9 cellular contexts compared by ENCODE assay signal in the genomic region with DNA sequence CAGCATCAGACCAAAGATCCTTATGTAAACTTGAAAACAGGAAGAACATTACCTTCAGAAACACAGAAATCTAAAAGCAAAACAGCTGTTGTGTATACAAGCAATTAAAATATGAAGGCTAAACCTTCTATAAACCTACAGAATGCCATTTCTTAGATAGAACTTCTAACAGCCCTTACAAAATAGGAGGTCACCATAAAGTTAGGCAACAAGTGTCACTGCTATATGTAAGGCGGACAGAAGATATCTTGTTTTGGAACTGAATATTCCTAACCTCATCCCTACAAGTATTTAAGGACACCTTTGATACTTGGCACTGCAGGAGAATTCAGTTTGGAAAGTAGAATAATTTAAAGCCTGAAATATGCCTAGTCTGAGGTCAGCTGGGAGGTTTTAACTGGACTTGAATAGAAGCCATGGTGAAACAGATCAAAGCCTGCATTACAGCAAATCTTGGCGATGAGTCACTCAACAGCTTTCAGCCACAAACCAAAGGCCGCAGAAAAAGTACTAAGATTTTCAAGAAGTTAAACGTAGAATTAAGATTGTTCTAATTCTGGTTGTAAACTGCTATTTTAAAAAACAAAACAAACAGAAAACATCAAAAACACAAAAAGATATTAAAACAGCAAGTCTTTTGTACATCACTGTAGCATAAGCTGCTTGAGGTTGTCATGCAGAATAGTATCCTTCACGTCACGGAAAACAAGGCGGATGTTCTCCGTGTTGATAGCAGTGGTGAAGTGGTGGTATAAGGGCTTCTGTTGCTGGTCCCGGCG. TPM values are rescaled to one million over a fixed set of nuclear protein-coding genes. Genes with fewer than 3 reads are reported as not detected.
DNase-seq lines count a peak whose midpoint lies in the region; ATAC-seq and TF ChIP-seq lines count a peak whose summit lies in the region.
"Had no signal": no experiment of that assay in that cellular context is flagged by ENCODE, and none has a peak within 500 bp of the region (broad histone marks: within the 10 kb centered on the region; RNA-seq: fewer than 3 reads in every experiment).

No MANE protein-coding gene starts in this region.

- 93% methylated on average over 3 of the region's 10 CpGs; no CpG with 5 or more reads in 1 of the 2 experiments for WGBS in IMR-90 (ENCODE audit: extremely low coverage in 2 of 2, insufficient read length in 1 of 2), 2 experiments
- 90% methylated on average over 10 of the region's 10 CpGs for WGBS in thyroid gland, 2 donors

- dilution Hi-C loops in IMR-90 (cut with HindIII; ENCODE audit: low sequenced_read_pairs, unreplicated experiment) = no loop called here

- H3K9me3 ChIP-seq in IMR-90 (ENCODE audit: control insufficient read depth, insufficient read depth, low read length) (no peaks in the 10 kb centered on the region), muscle layer of colon (ENCODE audit: low read length) (no peaks in the 10 kb centered on the region), thyroid gland (no peaks in the 10 kb centered on the region), MM.1S (replicated peaks; ENCODE audit: insufficient read depth, low read length) (no peaks in the 10 kb centered on the region)

- 0 out of 2 replicates have a peak overlapping the region, but pooled peaks have one; percentile 57 for H2AK5ac ChIP-seq in IMR-90 (ENCODE audit: low read depth, low read length)

- peak; percentile 77 for DNase-seq in COLO829 (ENCODE audit: low spot score)
- peak; percentile 93 for DNase-seq in IMR-90
- peak; percentile 94 for DNase-seq in amniotic epithelial cell (ENCODE audit: low read depth)
- no peak for DNase-seq in NCI-H2196 (lab: John Stamatoyannopoulos, UW; ENCODE audit: unreplicated experiment)
- no peak for DNase-seq in thyroid gland
- no peak for DNase-seq in MM.1S
- DNase-seq in SKM-1 (lab: John Stamatoyannopoulos, UW; ENCODE audit: unreplicated experiment) = no peak

- peaks cover 97% of the 10 kb centered on the region for H3K79me2 ChIP-seq in MM.1S (ENCODE audit: low read length)

- peak; percentile 74 for ATAC-seq in IMR-90 (ENCODE audit: low read depth)

- H4K20me1 ChIP-seq in IMR-90 (ENCODE audit: insufficient read depth, low read length) (peaks cover 70% of the 10 kb centered on the region), MM.1S (ENCODE audit: insufficient read depth, low read length) (peaks cover 7% of the 10 kb centered on the region)

- H2AFZ ChIP-seq in IMR-90 (replicated peaks; ENCODE audit: low read length, poor library complexity) = no peak overlapping the region
- H2AFZ ChIP-seq in MM.1S (ENCODE audit: low read length) = no peak overlapping the region

- in situ Hi-C loops in IMR-90 (cut with MboI; ENCODE audit: low sequenced_read_pairs) = no loop called here

- no peak overlapping the region for H4K5ac ChIP-seq in IMR-90 (ENCODE audit: low read depth, low read length)

- BruUV-seq in IMR-90 (replicated peaks; lab: Mats Ljungman, UMichigan) = no TSS peak

- H3K4me1 ChIP-seq in IMR-90 (ENCODE audit: control insufficient read depth, insufficient read depth, low read length) (peaks cover 12% of the 10 kb centered on the region), muscle layer of colon (ENCODE audit: insufficient read depth, low read length) (peaks cover 69% of the 10 kb centered on the region), thyroid gland (peaks cover 9 to 13% of the 10 kb centered on the region in 2 donors), MM.1S (ENCODE audit: low read length) (0 out of 2 replicates have a peak, but pooled peaks cover 6% of the 10 kb centered on the region)

- CTCF ChIA-PET in IMR-90 (lab: Yijun Ruan, JAX) = no interaction called here

- H3K9ac ChIP-seq in IMR-90 (ENCODE audit: low read depth, low read length) = no peak overlapping the region; the same call in 1 of the 2 replicates
- H3K9ac ChIP-seq in muscle layer of colon (ENCODE audit: low read length) = no peak overlapping the region
- no peak overlapping the region for H3K9ac ChIP-seq in MM.1S (ENCODE audit: low read length)

- H3K36me3 ChIP-seq in IMR-90 (ENCODE audit: control insufficient read depth, insufficient read depth, low read length) (peaks cover 9% of the 10 kb centered on the region), muscle layer of colon (ENCODE audit: insufficient read depth, low read length) (peaks cover 18% of the 10 kb centered on the region), thyroid gland (peaks cover 5 to 6% of the 10 kb centered on the region in 2 donors), MM.1S (replicated peaks; ENCODE audit: insufficient read depth, low read length) (peaks cover 16% of the 10 kb centered on the region; the same call in 1 of the 2 replicates)

- H3F3A ChIP-seq in MM.1S (ENCODE audit: insufficient read depth, low read length) = no peaks in the 10 kb centered on the region

- H3K27me3 ChIP-seq in IMR-90 (ENCODE audit: control insufficient read depth, insufficient read depth, low read length) = no peaks in the 10 kb centered on the region
- no peaks in the 10 kb centered on the region for H3K27me3 ChIP-seq in muscle layer of colon (ENCODE audit: control insufficient read depth in 1 of 2, insufficient read depth in 2 of 2, low read length in 2 of 2)
- H3K27me3 ChIP-seq in thyroid gland = no peaks in the 10 kb centered on the region
- no peaks in the 10 kb centered on the region for H3K27me3 ChIP-seq in MM.1S (replicated peaks; ENCODE audit: insufficient read depth, low read length)
- H3K27me3 ChIP-seq: cardiac muscle cell had no signal

- H3K23ac ChIP-seq in IMR-90 (ENCODE audit: low read depth, low read length) = no peak overlapping the region

- H3K27ac ChIP-seq in IMR-90 (ENCODE audit: insufficient read depth, low read length) = no peak overlapping the region
- H3K27ac ChIP-seq in muscle layer of colon (ENCODE audit: low read depth, low read length) = peak overlapping the region; percentile 16
- H3K27ac ChIP-seq in thyroid gland = no peak overlapping the region
- no peak overlapping the region for H3K27ac ChIP-seq in MM.1S (ENCODE audit: low read length)
- H3K27ac ChIP-seq: cardiac muscle cell had no signal

- POLR2A ChIA-PET in IMR-90 (lab: Charles Lee; ENCODE audit: unreplicated experiment) = no interaction called here

- no peaks in the 10 kb centered on the region for H3K9me2 ChIP-seq in MM.1S (replicated peaks; ENCODE audit: insufficient read depth, low read length)

- no peak overlapping the region for H3K56ac ChIP-seq in IMR-90 (ENCODE audit: extremely low read depth, insufficient read depth, low read length)

- no peak overlapping the region for H3K4me3 ChIP-seq in IMR-90 (ENCODE audit: insufficient read depth, low read depth, low read length)
- H3K4me3 ChIP-seq in muscle layer of colon (ENCODE audit: low read depth in 1 of 2, low read length in 2 of 2) = no peak overlapping the region
- no peak overlapping the region for H3K4me3 ChIP-seq in thyroid gland (replicated peaks in 1 of 3)
- H3K4me3 ChIP-seq in MM.1S (ENCODE audit: low read length) = no peak overlapping the region
- H3K4me3 ChIP-seq: cardiac muscle cell had no signal

- H4K91ac ChIP-seq in IMR-90 (ENCODE audit: insufficient read depth, low read depth, low read length) = no peak overlapping the region

- TF ChIP-seq CTCF in IMR-90 (conservative IDR thresholded peaks at IDR 0.05; ENCODE audit: low read depth, low read length) (no peak), thyroid gland (IDR thresholded peaks at IDR 0.05) (no peak), MM.1S (IDR thresholded peaks at IDR 0.05; ENCODE audit: low read length) (no peak)

- no peak overlapping the region for H2BK120ac ChIP-seq in IMR-90 (ENCODE audit: low read depth, low read length)

- H3K14ac ChIP-seq in IMR-90 (replicated peaks; ENCODE audit: low read depth, low read length) = peak overlapping the region; percentile 40; the same call in 1 of the 2 replicates

- H3K79me1 ChIP-seq in IMR-90 (ENCODE audit: low read depth in 1 of 2, low read length in 2 of 2) = peaks cover 36 to 74% of the 10 kb centered on the region in 2 experiments

- H3K4me2 ChIP-seq in IMR-90 (ENCODE audit: low read depth, low read length) (peak overlapping the region; percentile 55), MM.1S (ENCODE audit: low read depth, low read length) (no peak overlapping the region)

- no peak for TF ChIP-seq POLR2A in IMR-90 (IDR thresholded peaks at IDR 0.05; ENCODE audit: low read depth, low read length)
- TF ChIP-seq POLR2A in thyroid gland (IDR thresholded peaks at IDR 0.05) = no peak

- no peak overlapping the region for H2AK9ac ChIP-seq in IMR-90 (replicated peaks; ENCODE audit: low read depth, low read length, poor library complexity)

- H3K9me1 ChIP-seq in IMR-90 (ENCODE audit: insufficient read depth, low read length) = peaks cover 17% of the 10 kb centered on the region

- peak overlapping the region; percentile 52; the same call in 1 of the 2 replicates for H2BK20ac ChIP-seq in IMR-90 (ENCODE audit: low read depth, low read length)

- TF ChIP-seq RAD21 in IMR-90 (IDR thresholded peaks at IDR 0.05; ENCODE audit: low read length) = peak; percentile 24; the same call in 1 of the 2 replicates

- no peak overlapping the region for H2BK5ac ChIP-seq in IMR-90 (ENCODE audit: low read depth, low read length, poor library complexity, severe bottlenecking)

- H4K8ac ChIP-seq in IMR-90 (ENCODE audit: low read depth in 2 of 2, low read length in 2 of 2) = peak overlapping the region in 1 of 2 experiments; percentile 14; a peak in 1 of 4 replicates

- 0 out of 2 replicates have a peak overlapping the region, but pooled peaks have one; percentile 42 for H3K18ac ChIP-seq in IMR-90 (ENCODE audit: low read depth, low read length)

- intact Hi-C loops in IMR-90 (cut with micrococcal nuclease) = no loop called here
- intact Hi-C loops in thyroid gland (cut with DNase I) = no loop called here

- H2BK15ac ChIP-seq in IMR-90 (ENCODE audit: low read depth, low read length) = no peak overlapping the region

- H3K4ac ChIP-seq in IMR-90 (ENCODE audit: low read depth, low read length) = peak overlapping the region; percentile 47; the same call in 1 of the 2 replicates

TF ChIP-seq in IMR-90, 13 proteins besides CTCF, POLR2A, EP300 and RAD21 (continues in another document):
- TF ChIP-seq FOS (IDR thresholded peaks at IDR 0.05; ENCODE audit: low read depth, low read length) = peak; percentile 92
- no peak for TF ChIP-seq RFX5 (IDR thresholded peaks at IDR 0.05; ENCODE audit: low read depth, low read length)
- TF ChIP-seq CHD1 (IDR thresholded peaks at IDR 0.05; ENCODE audit: low read depth, low read length) = no peak
- TF ChIP-seq CEBPB (IDR thresholded peaks at IDR 0.05; ENCODE audit: low read depth, low read length) = peak; percentile 47

RNA-seq across cellular contexts. Expression of a gene that starts 42.7 kb away (rescaled TPM):
- 37.6 and 57.2 TPM in 2 replicates for total RNA-seq in IMR-90 (2012; rRNA removed)
- 11.3 and 13.8 TPM in 2 replicates for polyA plus RNA-seq in IMR-90 (2012; rRNA removed)
- 3.5 and 3.9 TPM in 2 replicates for polyA plus RNA-seq in IMR-90 (2012; cell fraction: cytosol; rRNA removed)
- polyA plus RNA-seq in IMR-90 (2012; cell fraction: nucleus; rRNA removed; ENCODE audit: low replicate concordance) = 2.6 and 9.4 TPM in 2 replicates
- 10 to 100 TPM; 39.4 to 59.4 (median 49.9) TPM for total RNA-seq in thyroid gland

Comparison
In these comparisons a context has a peak if more than half of its experiments do, and no peak if none do; other contexts are left out.
1. DNase-seq: peak in COLO829 (single experiment), IMR-90 (single experiment) and amniotic epithelial cell (single experiment); none in NCI-H2196 (single experiment), thyroid gland (0 of 2), MM.1S (single experiment) and SKM-1 (single experiment).